ENCODE assay signal across 21 cellular contexts in the genomic region with DNA sequence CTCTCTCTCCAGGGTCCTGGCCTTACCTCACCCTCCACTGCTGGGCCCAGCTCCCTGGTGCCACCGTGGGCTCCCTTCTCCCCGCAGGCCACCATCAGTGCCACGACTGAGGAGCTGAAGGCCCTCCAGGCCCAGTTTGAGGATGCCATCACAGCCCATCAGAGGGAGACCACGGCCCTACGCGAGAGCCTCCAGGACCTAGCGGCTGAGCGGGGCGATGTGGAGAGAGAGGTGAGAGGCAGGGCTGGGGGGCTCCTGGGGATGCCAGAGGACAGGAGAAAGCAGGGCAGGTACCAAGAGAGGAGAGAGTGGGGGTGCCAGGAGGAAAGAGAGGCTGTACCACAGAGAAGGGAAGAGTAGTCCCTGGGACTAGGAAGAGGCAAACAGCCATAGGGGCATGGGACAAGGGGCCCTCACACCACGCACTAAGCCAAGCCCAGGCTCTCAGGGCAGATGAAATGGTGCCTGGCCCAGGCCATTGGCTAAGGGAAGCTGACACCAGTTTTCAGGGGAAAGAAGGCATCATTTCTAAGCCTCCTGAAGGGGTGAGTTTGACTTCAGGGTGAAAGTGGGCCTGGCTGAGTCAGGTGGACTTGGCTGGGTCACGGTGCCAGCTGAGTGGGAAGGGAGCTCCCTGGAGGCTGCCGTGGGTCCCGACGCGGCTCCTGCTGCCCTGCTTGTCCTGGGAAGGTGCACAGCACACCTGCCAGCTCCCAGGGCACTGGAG. TPM values are rescaled to one million over a fixed set of nuclear protein-coding genes. Genes with fewer than 3 reads are reported as not detected.
DNase-seq lines count a peak whose midpoint lies in the region; ATAC-seq and TF ChIP-seq lines count a peak whose summit lies in the region.
"Had no signal": no experiment of that assay in that cellular context is flagged by ENCODE, and none has a peak within 500 bp of the region (broad histone marks: within the 10 kb centered on the region; RNA-seq: fewer than 3 reads in every experiment).

No MANE protein-coding gene starts in this region.

- no peaks in the 10 kb centered on the region for H3K9me3 ChIP-seq in osteoblast (ENCODE audit: low read depth, low read length)
- H3K9me3 ChIP-seq: ascending aorta, lower lobe of right lung had no signal

- intact Hi-C loops in natural killer cell (cut with micrococcal nuclease) = no loop called here

- H3K4me3 ChIP-seq in osteoblast (ENCODE audit: insufficient read depth, low read length) = no peak overlapping the region
- H3K4me3 ChIP-seq: ascending aorta, GM12878, GM23338, lower lobe of right lung had no signal

- H3K27ac Mint-ChIP-seq in natural killer cell = no peak overlapping the region
- no peak overlapping the region for H3K27ac Mint-ChIP-seq in natural killer cell treated with Interleukin-12 subunit alpha and Interleukin-12 subunit beta and Interleukin-15 and Interleukin-18, amount 100 ng/mL, for 72 hours
- H3K27ac Mint-ChIP-seq: activated B cell treated with CpG ODN at 0.5 μM for 24 hours; naive thymus-derived CD8-positive, alpha-beta T cell; T-helper 2 cell treated with Interferon-gamma antibody and Interleukin-4, amounts not matched to agents 5 μg/mL and 100 μg/mL, for 36 hours had no signal

- ATAC-seq in natural killer cell (no peak), GM18870 (IDR thresholded peaks at IDR 0.05; ENCODE audit: unreplicated experiment) (no peak)
- ATAC-seq in natural killer cell treated with Interleukin-12 subunit alpha and Interleukin-12 subunit beta and Interleukin-15 and Interleukin-18, amount 100 ng/mL, for 72 hours = no peak
- ATAC-seq: foreskin keratinocyte; GM12878; GM23338; naive thymus-derived CD8-positive, alpha-beta T cell had no signal

- H3K36me3 Mint-ChIP-seq in natural killer cell = no peaks in the 10 kb centered on the region
- H3K36me3 Mint-ChIP-seq in natural killer cell treated with Interleukin-12 subunit alpha and Interleukin-12 subunit beta and Interleukin-15 and Interleukin-18, amount 100 ng/mL, for 72 hours = no peaks in the 10 kb centered on the region
- H3K36me3 Mint-ChIP-seq: naive thymus-derived CD8-positive, alpha-beta T cell had no signal

- peaks cover 24% of the 10 kb centered on the region for H3K4me1 ChIP-seq in osteoblast (ENCODE audit: insufficient read depth, low read length)
- H3K4me1 ChIP-seq: foreskin keratinocyte had no signal

- DNase-seq in natural killer cell (peak; percentile 10), ecto neural progenitor cell (ENCODE audit: low spot score) (peak; percentile 38), osteoblast (ENCODE audit: insufficient read length, low spot score, missing footprints) (peak; percentile 69), HUDEP-2 (lab: John Stamatoyannopoulos, UW; ENCODE audit: unreplicated experiment in 76 of 76) (no peak), GDM1 (lab: John Stamatoyannopoulos, UW) (no peak), NCI-H1048 (lab: John Stamatoyannopoulos, UW) (no peak)
- DNase-seq in natural killer cell treated with Interleukin-12 subunit alpha and Interleukin-12 subunit beta and Interleukin-15 and Interleukin-18, amount 100 ng/mL, for 72 hours (ENCODE audit: low spot score) = no peak
- DNase-seq: activated B cell treated with CpG ODN at 0.5 μM for 24 hours; activated naive CD4-positive, alpha-beta T cell treated with Interleukin-2 at 50 U/mL for 16 hours; foreskin keratinocyte; KBM-7; lower lobe of right lung; NCI-H2029 treated with DMSO at 0.1 percent for 48 hours; NCI-H524; retina had no signal

- peaks cover 0 to 3% of the 10 kb centered on the region in 2 donors for H3K27me3 Mint-ChIP-seq in natural killer cell (ENCODE audit: low read depth in 2 of 2)
- peaks cover 0 to 2% of the 10 kb centered on the region in 2 donors for H3K27me3 Mint-ChIP-seq in natural killer cell treated with Interleukin-12 subunit alpha and Interleukin-12 subunit beta and Interleukin-15 and Interleukin-18, amount 100 ng/mL, for 72 hours

- H3K4me2 ChIP-seq in osteoblast (ENCODE audit: insufficient read depth, low read length) = no peak overlapping the region
- H3K4me2 ChIP-seq: GM23338 had no signal

- TF ChIP-seq CTCF in natural killer cell (IDR thresholded peaks at IDR 0.05) (no peak), osteoblast (IDR thresholded peaks at IDR 0.05; ENCODE audit: extremely low read depth, low read depth, low read length) (no peak)

- no peak overlapping the region for H2AFZ ChIP-seq in osteoblast (ENCODE audit: low read length)
- H2AFZ ChIP-seq: GM23338 had no signal

- no peak overlapping the region for H3K27ac ChIP-seq in osteoblast (ENCODE audit: low read depth, low read length)
- H3K27ac ChIP-seq: ascending aorta, foreskin keratinocyte had no signal

- no peak overlapping the region for H3K4me3 Mint-ChIP-seq in natural killer cell
- no peak overlapping the region for H3K4me3 Mint-ChIP-seq in natural killer cell treated with Interleukin-12 subunit alpha and Interleukin-12 subunit beta and Interleukin-15 and Interleukin-18, amount 100 ng/mL, for 72 hours
- H3K4me3 Mint-ChIP-seq: activated B cell treated with CpG ODN at 0.5 μM for 24 hours; GM23338; naive thymus-derived CD8-positive, alpha-beta T cell; T-helper 2 cell treated with Interferon-gamma antibody and Interleukin-4, amounts not matched to agents 5 μg/mL and 100 μg/mL, for 36 hours had no signal

- H3K4me1 Mint-ChIP-seq in natural killer cell = peaks cover 0 to 5% of the 10 kb centered on the region in 2 donors
- no peaks in the 10 kb centered on the region for H3K4me1 Mint-ChIP-seq in natural killer cell treated with Interleukin-12 subunit alpha and Interleukin-12 subunit beta and Interleukin-15 and Interleukin-18, amount 100 ng/mL, for 72 hours (ENCODE audit: low read depth in 2 of 2)
- H3K4me1 Mint-ChIP-seq: activated B cell treated with CpG ODN at 0.5 μM for 24 hours; naive thymus-derived CD8-positive, alpha-beta T cell had no signal

- H4K20me1 ChIP-seq in osteoblast (ENCODE audit: insufficient read depth, low read length) = no peaks in the 10 kb centered on the region

- H3K36me3 ChIP-seq in osteoblast (ENCODE audit: insufficient read depth, low read length) = no peaks in the 10 kb centered on the region
- H3K36me3 ChIP-seq: ascending aorta, lower lobe of right lung had no signal

- no peaks in the 10 kb centered on the region for H3K27me3 ChIP-seq in osteoblast (ENCODE audit: insufficient read depth, low read length)
- H3K27me3 ChIP-seq: ascending aorta had no signal

- no peaks in the 10 kb centered on the region for H3K79me2 ChIP-seq in osteoblast (ENCODE audit: insufficient read depth, low read length)

- H3K9me3 Mint-ChIP-seq in natural killer cell = no peaks in the 10 kb centered on the region
- H3K9me3 Mint-ChIP-seq in natural killer cell treated with Interleukin-12 subunit alpha and Interleukin-12 subunit beta and Interleukin-15 and Interleukin-18, amount 100 ng/mL, for 72 hours = no peaks in the 10 kb centered on the region
- H3K9me3 Mint-ChIP-seq: activated B cell treated with CpG ODN at 0.5 μM for 24 hours; GM23338; T-helper 2 cell treated with Interferon-gamma antibody and Interleukin-4, amounts not matched to agents 5 μg/mL and 100 μg/mL, for 36 hours had no signal

RNA-seq across cellular contexts. Expression of gene SNED1, which starts 39.0 kb away (rescaled TPM):
- total RNA-seq in natural killer cell (1 to 10 TPM in 2 of 3 donors, under 1 TPM in 1; 0.97 to 4.9 (median 2.5) TPM), osteoblast (94.8 and 127 TPM in 2 replicates)
- total RNA-seq in natural killer cell treated with Interleukin-12 subunit alpha and Interleukin-12 subunit beta and Interleukin-15 and Interleukin-18, amount 100 ng/mL, for 72 hours = under 1 TPM in 1 of 2 donors, not detected in 1; 0.14 TPM
- total RNA-seq: foreskin keratinocyte had no signal

RNA-seq across cellular contexts. Expression of gene CROCC2, which starts 53.2 kb away (rescaled TPM):
- under 1 TPM in 1 of 3 donors, not detected in 2; 0.14 TPM for total RNA-seq in natural killer cell
- total RNA-seq in natural killer cell treated with Interleukin-12 subunit alpha and Interleukin-12 subunit beta and Interleukin-15 and Interleukin-18, amount 100 ng/mL, for 72 hours = not detected
- under 0.01 TPM in 2 replicates for total RNA-seq in osteoblast
- total RNA-seq: activated B cell treated with CpG ODN at 0.5 μM for 24 hours; foreskin keratinocyte; GM12878; GM23338; naive thymus-derived CD8-positive, alpha-beta T cell had no signal

Comparison
In these comparisons a context has a peak if more than half of its experiments do, and no peak if none do; other contexts are left out.
1. DNase-seq: peak in natural killer cell (single experiment), ecto neural progenitor cell (single experiment) and osteoblast (single experiment); none in natural killer cell treated with Interleukin-12 subunit alpha and Interleukin-12 subunit beta and Interleukin-15 and Interleukin-18, amount 100 ng/mL, for 72 hours (single experiment), HUDEP-2 (0 of 76), GDM1 (single experiment) and NCI-H1048 (single experiment).
2. RNA of gene SNED1, which starts 39.0 kb away (total RNA-seq): 94.8 to 127 TPM in osteoblast; 0.97 to 4.9 TPM in natural killer cell and 0.14 TPM in natural killer cell treated with Interleukin-12 subunit alpha and Interleukin-12 subunit beta and Interleukin-15 and Interleukin-18, amount 100 ng/mL, for 72 hours; every median in the first group is over 10 times any median in the second.